In the genomic region with DNA sequence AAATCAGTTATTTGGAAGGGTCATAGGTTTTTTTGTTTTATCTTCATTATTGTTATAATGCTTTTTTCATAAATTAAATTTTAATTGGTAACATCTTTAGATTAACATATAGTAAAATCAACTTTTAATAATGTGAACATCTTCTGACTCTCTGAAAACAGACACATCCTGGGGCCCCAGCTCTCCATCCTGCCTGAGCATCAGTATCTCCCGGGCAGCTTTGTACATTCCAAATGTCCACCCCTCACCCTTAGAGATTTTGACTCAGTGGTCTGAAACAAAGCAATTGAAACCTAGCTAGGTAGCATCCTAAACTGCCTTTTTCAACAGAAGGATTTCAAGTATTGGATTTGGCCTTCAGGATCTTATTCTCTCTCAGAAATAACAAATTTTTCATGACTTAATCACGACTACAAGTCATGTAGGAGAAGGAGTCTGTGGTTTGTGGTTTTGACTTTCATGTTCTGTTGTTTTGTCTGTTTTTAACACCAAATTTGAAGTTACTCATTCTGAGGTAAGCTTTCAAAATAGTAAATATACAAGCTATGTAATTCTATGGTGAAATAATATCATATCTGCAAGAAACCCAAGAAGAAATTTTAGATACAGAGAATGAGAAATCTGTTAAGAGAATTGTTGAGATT, we compare ENCODE assay signal across 1 cellular context.
TF ChIP-seq lines count a peak whose summit lies in the region.

No MANE protein-coding gene starts in this region.

TF ChIP-seq in SK-N-SH treated with all-trans-retinoic acid at 6 μM for 48 hours, 23 proteins besides CTCF, POLR2A, EP300 and RAD21 (continued from another document):
- TF ChIP-seq ZNF565 (CRISPR knock-in tag; conservative IDR thresholded peaks at IDR 0.05; ENCODE audit: low read depth): no peak
